In genomic region chr6:33732819-33733218, GRCh38 we compare ENCODE assay signal across 22 cellular contexts. TPM values are rescaled to one million over a fixed set of nuclear protein-coding genes. Genes with fewer than 3 reads are reported as not detected.
A peak's percentile ranks its signal among the peaks of the same experiment; 100 is the strongest.
DNase-seq lines count a peak whose midpoint lies in the region; TF ChIP-seq lines count a peak whose summit lies in the region.
"Had no signal": no experiment of that assay in that cellular context is flagged by ENCODE, and none has a peak within 500 bp of the region (broad histone marks: within the 10 kb centered on the region; RNA-seq: fewer than 3 reads in every experiment).

No MANE protein-coding gene starts in this region.

- no peaks in the 10 kb centered on the region for H4K20me1 ChIP-seq in PC-9 (ENCODE audit: insufficient read depth)

- H3K9me3 ChIP-seq in breast epithelium (no peaks in the 10 kb centered on the region), PC-9 (ENCODE audit: insufficient read depth, low read depth) (no peaks in the 10 kb centered on the region)
- H3K9me3 ChIP-seq: testis had no signal

- H3K9me2 ChIP-seq in PC-9 (ENCODE audit: insufficient read depth), result no peaks in the 10 kb centered on the region

- no peak overlapping the region for H3K4me3 Mint-ChIP-seq in MCF 10A (ENCODE audit: unreplicated experiment)
- H3K4me3 Mint-ChIP-seq: activated naive CD8-positive, alpha-beta T cell treated with anti-CD3 and anti-CD28 coated beads for 36 hours; CD4-positive, alpha-beta memory T cell; dendritic cell treated with granulocyte-macrophage colony-stimulating factor and Interleukin-4, amounts not matched to agents 40 ng/mL and 50 ng/mL, for 4 days; nephron progenitor cell had no signal

- no peaks in the 10 kb centered on the region for H3K27me3 Mint-ChIP-seq in MCF 10A (ENCODE audit: insufficient read depth, unreplicated experiment)
- H3K27me3 Mint-ChIP-seq: activated naive CD8-positive, alpha-beta T cell treated with anti-CD3 and anti-CD28 coated beads for 36 hours had no signal

- peaks cover 4% of the 10 kb centered on the region for H3K36me3 Mint-ChIP-seq in MCF 10A (ENCODE audit: insufficient read depth, unreplicated experiment)
- H3K36me3 Mint-ChIP-seq: activated naive CD8-positive, alpha-beta T cell treated with anti-CD3 and anti-CD28 coated beads for 36 hours; CD4-positive, alpha-beta memory T cell had no signal

- POLR2A ChIA-PET in MCF 10A (lab: Yijun Ruan, JAX) (no interaction called here), PC-9 (lab: Charles Lee; ENCODE audit: unreplicated experiment) (no interaction called here)

- H3K9me3 Mint-ChIP-seq in MCF 10A (ENCODE audit: unreplicated experiment), result no peaks in the 10 kb centered on the region
- H3K9me3 Mint-ChIP-seq: activated naive CD8-positive, alpha-beta T cell treated with anti-CD3 and anti-CD28 coated beads for 36 hours; dendritic cell treated with granulocyte-macrophage colony-stimulating factor and Interleukin-4, amounts not matched to agents 40 ng/mL and 50 ng/mL, for 4 days; nephron progenitor cell had no signal

- H3K27me3 ChIP-seq in breast epithelium (no peaks in the 10 kb centered on the region), PC-9 (ENCODE audit: insufficient read depth, low read depth) (no peaks in the 10 kb centered on the region)
- H3K27me3 ChIP-seq: brain microvascular endothelial cell, testis had no signal

- H3K79me2 ChIP-seq in PC-9 (ENCODE audit: low read depth), result no peaks in the 10 kb centered on the region

- H2AFZ ChIP-seq in PC-9, result no peak overlapping the region

- peaks cover 24% of the 10 kb centered on the region for H3F3A ChIP-seq in PC-9 (ENCODE audit: insufficient read depth, low read depth)

- intact Hi-C loops in breast epithelium (cut with DNase I; ENCODE audit: low total_unique reads) (loop anchor here (5.0 kb wide), 1 partner anchor 484 kb away; no protein-coding TSS in a partner anchor), MCF 10A (cut with micrococcal nuclease) (no loop called here), PC-9 (cut with micrococcal nuclease; ENCODE audit: unreplicated experiment) (no loop called here)

- H3K27ac ChIP-seq in breast epithelium, result peak overlapping the region; percentile 80 to 84
- H3K27ac ChIP-seq in PC-9, result peak overlapping the region; percentile 82
- H3K27ac ChIP-seq: brain microvascular endothelial cell, HL-60, testis had no signal

- H3K4me3 ChIP-seq in breast epithelium, result no peak overlapping the region
- no peak overlapping the region for H3K4me3 ChIP-seq in PC-9
- no peak overlapping the region for H3K4me3 ChIP-seq in fibroblast of the aortic adventitia (ENCODE audit: low read depth, low read length)
- H3K4me3 ChIP-seq: testis had no signal

- CTCF ChIA-PET in MCF 10A (lab: Yijun Ruan, JAX), result interaction anchor here (0.7 kb wide), 1 partner anchor 17 kb away, joined by 4 read pairs; no protein-coding TSS in a partner anchor
- CTCF ChIA-PET in PC-9 (lab: Charles Lee), result interaction anchor here (0.6 to 1.5 kb wide), 3 partner anchors 18 to 431 kb away, joined by 3 to 10 read pairs (median 7); no protein-coding TSS in a partner anchor

- no peak overlapping the region for H3K27ac Mint-ChIP-seq in MCF 10A (ENCODE audit: low read depth, unreplicated experiment)
- H3K27ac Mint-ChIP-seq: activated naive CD8-positive, alpha-beta T cell treated with anti-CD3 and anti-CD28 coated beads for 36 hours; dendritic cell treated with granulocyte-macrophage colony-stimulating factor and Interleukin-4, amounts not matched to agents 40 ng/mL and 50 ng/mL, for 4 days; nephron progenitor cell had no signal

- TF ChIP-seq POLR2A in breast epithelium (IDR thresholded peaks at IDR 0.05), result no peak

- TF ChIP-seq CTCF in breast epithelium (IDR thresholded peaks at IDR 0.05) (no peak), MCF 10A (IDR thresholded peaks at IDR 0.05; ENCODE audit: unreplicated experiment) (no peak), PC-9 (conservative IDR thresholded peaks at IDR 0.05) (no peak), fibroblast of the aortic adventitia (IDR thresholded peaks at IDR 0.05; ENCODE audit: insufficient read depth, low read length) (no peak)

- DNase-seq in breast epithelium (ENCODE audit: low spot score in 2 of 2) (no peak), MCF 10A (ENCODE audit: unreplicated experiment) (no peak), PC-9 (peak in 1 of 2 experiments; percentile 41), fibroblast of the aortic adventitia (ENCODE audit: low read depth) (peak; percentile 14), stromal cell of bone marrow (ENCODE audit: low read depth) (peak; percentile 12), COLO668 (lab: John Stamatoyannopoulos, UW; ENCODE audit: unreplicated experiment) (no peak), HuH-7 (ENCODE audit: low spot score) (no peak), NCI-H82 treated with DMSO at 0.1 percent for 48 hours (lab: John Stamatoyannopoulos, UW; ENCODE audit: unreplicated experiment) (no peak)
- DNase-seq: activated CD8-positive, alpha-beta memory T cell treated with anti-CD3 and anti-CD28 coated beads for 24 hours; activated naive CD8-positive, alpha-beta T cell treated with anti-CD3 and anti-CD28 coated beads for 36 hours; brain microvascular endothelial cell; CD4-positive, alpha-beta memory T cell; head of caudate nucleus; KBM-7; NCI-H2081; NCI-H524 treated with DMSO at 0.1 percent for 48 hours; nephron progenitor cell; SIG-M5; testis had no signal

- H3K4me2 ChIP-seq in PC-9, result peak overlapping the region; percentile 78

- BruUV-seq in MCF 10A (replicated peaks; lab: Mats Ljungman, UMichigan) (no TSS peak), PC-9 (replicated peaks; lab: Mats Ljungman, UMichigan) (no TSS peak)

- H3K4me1 ChIP-seq in breast epithelium (peaks cover 0 to 17% of the 10 kb centered on the region in 2 donors), PC-9 (replicated peaks; ENCODE audit: insufficient read depth) (peaks cover 40% of the 10 kb centered on the region)
- H3K4me1 ChIP-seq: testis had no signal

- no peaks in the 10 kb centered on the region for H3K4me1 Mint-ChIP-seq in MCF 10A (ENCODE audit: insufficient read depth, unreplicated experiment)
- H3K4me1 Mint-ChIP-seq: activated naive CD8-positive, alpha-beta T cell treated with anti-CD3 and anti-CD28 coated beads for 36 hours had no signal

- H3K36me3 ChIP-seq in breast epithelium (no peaks in the 10 kb centered on the region), PC-9 (ENCODE audit: low read depth) (no peaks in the 10 kb centered on the region)
- H3K36me3 ChIP-seq: brain microvascular endothelial cell had no signal

RNA-seq across cellular contexts. Expression of gene IP6K3, which starts 13.9 kb away (rescaled TPM):
- 1 to 10 TPM in 1 of 3 donors, under 1 TPM in 2; 0.15 to 4.2 (median 0.66) TPM for total RNA-seq in breast epithelium
- 0.25 and 1.7 TPM in 2 replicates for total RNA-seq in MCF 10A (2022)
- total RNA-seq in PC-9 (2021), result not detected in 2 replicates
- not detected in 2 replicates for total RNA-seq in fibroblast of the aortic adventitia (ENCODE audit: low replicate concordance)
- total RNA-seq: activated naive CD8-positive, alpha-beta T cell treated with anti-CD3 and anti-CD28 coated beads for 36 hours; CD4-positive, alpha-beta memory T cell; T-helper 1 cell treated with Interleukin-12 subunit alpha and Interleukin-12 subunit beta and Interleukin-4 antibody, amounts not matched to agents 30 ng/mL and 1 ng/mL, for 36 hours had no signal

RNA-seq across cellular contexts. Expression of gene UQCC2, which starts 21.3 kb away (rescaled TPM):
- total RNA-seq in breast epithelium, result 10 to 100 TPM in 2 of 3 donors, 1 to 10 TPM in 1; 9.9 to 19.7 (median 19.6) TPM
- 122 and 147 TPM in 2 replicates for total RNA-seq in MCF 10A (2022)
- total RNA-seq in PC-9 (2021), result 71.2 and 72.9 TPM in 2 replicates
- 7.0 and 20.2 TPM in 2 replicates for total RNA-seq in fibroblast of the aortic adventitia (ENCODE audit: low replicate concordance)

RNA-seq across cellular contexts. Expression of gene LEMD2, which starts 56.1 kb away (rescaled TPM):
- total RNA-seq in breast epithelium, result 10 to 100 TPM; 42.2 to 69.1 (median 59.0) TPM
- total RNA-seq in MCF 10A (2022), result 70.5 and 79.2 TPM in 2 replicates
- 65.9 and 66.5 TPM in 2 replicates for total RNA-seq in PC-9 (2021)
- 31.2 and 75.3 TPM in 2 replicates for total RNA-seq in fibroblast of the aortic adventitia (ENCODE audit: low replicate concordance)

Comparison
In these comparisons a context has a peak if more than half of its experiments do, and no peak if none do; other contexts are left out.
1. DNase-seq: peak in fibroblast of the aortic adventitia (single experiment) and stromal cell of bone marrow (single experiment); none in breast epithelium (0 of 2), MCF 10A (single experiment), COLO668 (single experiment), HuH-7 (single experiment) and NCI-H82 treated with DMSO at 0.1 percent for 48 hours (single experiment).